11 cellular contexts compared by ENCODE assay signal in the genomic region with DNA sequence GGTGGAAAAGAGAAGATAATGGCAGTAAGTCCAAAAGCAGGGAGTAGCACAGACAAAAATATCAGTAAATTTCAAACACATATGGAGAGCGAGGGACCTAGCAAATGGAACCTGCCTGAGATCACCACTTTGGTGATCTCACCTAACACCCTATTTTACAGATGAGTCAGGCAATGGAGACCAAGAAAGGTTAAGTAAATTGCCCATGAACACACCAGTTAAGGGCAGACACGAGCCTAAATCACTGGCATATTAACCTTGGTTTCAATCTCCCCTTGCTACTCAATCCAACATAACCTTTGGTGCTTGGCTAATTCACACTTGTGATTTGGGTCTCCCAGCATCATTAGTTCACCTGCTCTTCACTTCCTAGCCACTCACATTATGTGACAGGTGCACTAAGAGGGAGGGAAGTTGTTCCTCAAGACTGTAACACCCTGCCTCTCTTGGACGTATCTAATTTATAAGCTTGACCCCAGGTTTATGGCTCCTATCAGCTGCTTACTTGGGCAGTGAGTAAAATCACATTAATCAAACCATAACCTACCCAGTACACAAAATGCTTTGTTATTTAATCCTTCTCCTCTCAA. TPM values are rescaled to one million over a fixed set of nuclear protein-coding genes. Genes with fewer than 3 reads are reported as not detected.
"Had no signal": no experiment of that assay in that cellular context is flagged by ENCODE, and none has a peak within 500 bp of the region (broad histone marks: within the 10 kb centered on the region; RNA-seq: fewer than 3 reads in every experiment).

No MANE protein-coding gene starts in this region.

- ATAC-seq: activated CD4-positive, alpha-beta T cell treated with anti-CD3 and anti-CD28 coated beads for 36 hours; activated CD8-positive, alpha-beta T cell treated with anti-CD3 and anti-CD28 coated beads for 36 hours; left lung had no signal

- H3K36me3 ChIP-seq: left lung, thoracic aorta had no signal

- H3K9me3 ChIP-seq: left lung, thoracic aorta had no signal

- H3K4me3 ChIP-seq: coronary artery, left lung, thoracic aorta had no signal

- DNase-seq: activated CD4-positive, alpha-beta T cell treated with anti-CD3 and anti-CD28 coated beads for 36 hours; activated CD8-positive, alpha-beta memory T cell treated with anti-CD3 and anti-CD28 coated beads, Interleukin-2, amount 50 U/mL, for 4 hours; activated CD8-positive, alpha-beta T cell treated with anti-CD3 and anti-CD28 coated beads for 36 hours; activated naive CD4-positive, alpha-beta T cell treated with Interleukin-2 at 50 U/mL for 16 hours; central memory CD4-positive, alpha-beta T cell; effector CD8-positive, alpha-beta T cell; immature natural killer cell; left lung; stimulated activated CD4-positive, alpha-beta T cell treated with anti-CD3 and anti-CD28 coated beads, Interleukin-4, amount 100 ng/mL, for 1 hour had no signal

- H3K27ac ChIP-seq: coronary artery, thoracic aorta had no signal

RNA-seq across cellular contexts. Expression of a gene that starts 11.5 kb away (rescaled TPM):
- polyA plus RNA-seq: immature natural killer cell had no signal
